In genomic region chr15:93882779-93883178, GRCh38 we compare ENCODE assay signal across 23 cellular contexts.
DNase-seq lines count a peak whose midpoint lies in the region; TF ChIP-seq lines count a peak whose summit lies in the region.
"Had no signal": no experiment of that assay in that cellular context is flagged by ENCODE, and none has a peak within 500 bp of the region (broad histone marks: within the 10 kb centered on the region; RNA-seq: fewer than 3 reads in every experiment).

No MANE protein-coding gene starts in this region.

- H3K27me3 ChIP-seq in BLaER1 = no peaks in the 10 kb centered on the region
- no peaks in the 10 kb centered on the region for H3K27me3 ChIP-seq in BLaER1 treated with 17β-estradiol and CSF1 and Interleukin-3, amounts not matched to agents 10 nM and 100 nM
- H3K27me3 ChIP-seq in endodermal cell (ENCODE audit: control insufficient read depth, insufficient read depth, low read length, poor library complexity, severe bottlenecking) = no peaks in the 10 kb centered on the region
- H3K27me3 ChIP-seq: BE2C had no signal

- H3K4me2 ChIP-seq in BLaER1 = peak overlapping the region; percentile 68
- H3K4me2 ChIP-seq in BLaER1 treated with 17β-estradiol and CSF1 and Interleukin-3, amounts not matched to agents 10 nM and 100 nM = peak overlapping the region; percentile 31 to 77 (median 62)

- peaks cover 7% of the 10 kb centered on the region; the same call in 1 of the 2 replicates for H3K9me3 ChIP-seq in BLaER1
- H3K9me3 ChIP-seq in BLaER1 treated with 17β-estradiol and CSF1 and Interleukin-3, amounts not matched to agents 10 nM and 100 nM (replicated peaks in 1 of 11) = peaks cover 0 to 11% (median 5%) of the 10 kb centered on the region in 11 experiments; a peak in 5 of 22 replicates
- no peaks in the 10 kb centered on the region for H3K9me3 ChIP-seq in endodermal cell (ENCODE audit: control insufficient read depth, low read length)
- H3K9me3 ChIP-seq: BE2C had no signal

- H3K36me3 ChIP-seq in BLaER1 = no peaks in the 10 kb centered on the region
- H3K36me3 ChIP-seq in BLaER1 treated with 17β-estradiol and CSF1 and Interleukin-3, amounts not matched to agents 10 nM and 100 nM = no peaks in the 10 kb centered on the region
- no peaks in the 10 kb centered on the region for H3K36me3 ChIP-seq in endodermal cell (ENCODE audit: control insufficient read depth, insufficient read depth, low read length)
- H3K36me3 ChIP-seq: BE2C had no signal

- H3K4me3 Mint-ChIP-seq in endodermal cell = no peak overlapping the region
- H3K4me3 Mint-ChIP-seq: CD14-positive monocyte; CD4-positive, alpha-beta memory T cell; CD4-positive, CD25-positive, alpha-beta regulatory T cell; CD8-positive, alpha-beta memory T cell had no signal

- WGBS in endodermal cell (ENCODE audit: insufficient coverage in 1 of 2, insufficient read length in 1 of 2), 2 experiments = 72 to 80% methylated on average over 2 to 3 of the region's 3 CpGs

- H4K20me1 ChIP-seq in BLaER1 = no peaks in the 10 kb centered on the region
- no peaks in the 10 kb centered on the region for H4K20me1 ChIP-seq in BLaER1 treated with 17β-estradiol and CSF1 and Interleukin-3, amounts not matched to agents 10 nM and 100 nM

- no peak for TF ChIP-seq CTCF in endodermal cell (conservative IDR thresholded peaks at IDR 0.05)

- peaks cover 17% of the 10 kb centered on the region for H3K4me1 ChIP-seq in BLaER1
- peaks cover 11 to 20% (median 17%) of the 10 kb centered on the region in 10 experiments for H3K4me1 ChIP-seq in BLaER1 treated with 17β-estradiol and CSF1 and Interleukin-3, amounts not matched to agents 10 nM and 100 nM
- H3K4me1 ChIP-seq in endodermal cell (ENCODE audit: control insufficient read depth, insufficient read depth, low read length) = peaks cover 4% of the 10 kb centered on the region

- no peak overlapping the region for H3K27ac Mint-ChIP-seq in endodermal cell
- H3K27ac Mint-ChIP-seq: CD14-positive monocyte; CD4-positive, alpha-beta memory T cell; CD4-positive, CD25-positive, alpha-beta regulatory T cell; CD8-positive, alpha-beta memory T cell had no signal

- peaks cover 20% of the 10 kb centered on the region for H3K4me1 Mint-ChIP-seq in endodermal cell
- H3K4me1 Mint-ChIP-seq: CD4-positive, alpha-beta memory T cell; CD4-positive, CD25-positive, alpha-beta regulatory T cell; CD8-positive, alpha-beta memory T cell had no signal

- H3K27me3 Mint-ChIP-seq in endodermal cell (ENCODE audit: insufficient read depth) = no peaks in the 10 kb centered on the region
- H3K27me3 Mint-ChIP-seq: CD4-positive, CD25-positive, alpha-beta regulatory T cell had no signal

- DNase-seq in endodermal cell = peak; percentile 55
- no peak for DNase-seq in nucleus accumbens (lab: John Stamatoyannopoulos, UW)
- no peak for DNase-seq in iPS-NIHi11 (ENCODE audit: low spot score)
- no peak for DNase-seq in cerebellar cortex (ENCODE audit: low spot score)
- DNase-seq: 8988T; ACHN; BE2C; C1 segment of cervical spinal cord; CD4-positive, alpha-beta memory T cell; CD4-positive, CD25-positive, alpha-beta regulatory T cell; CD8-positive, alpha-beta memory T cell; COR-L47; DMS 273 treated with DMSO at 0.1 percent for 48 hours; DMS153; DMS53; DMS79; DND-41; EL; GDM1 had no signal

- H3K27ac ChIP-seq in BLaER1 (peak overlapping the region; percentile 7; the same call in 1 of the 2 replicates), endodermal cell (ENCODE audit: low read depth, low read length) (no peak overlapping the region)
- H3K27ac ChIP-seq in BLaER1 treated with 17β-estradiol and CSF1 and Interleukin-3, amounts not matched to agents 10 nM and 100 nM = no peak overlapping the region

- H3K9ac ChIP-seq in BLaER1 = no peak overlapping the region
- no peak overlapping the region for H3K9ac ChIP-seq in BLaER1 treated with 17β-estradiol and CSF1 and Interleukin-3, amounts not matched to agents 10 nM and 100 nM
- H3K9ac ChIP-seq in endodermal cell (ENCODE audit: extremely low read depth, low read length, poor library complexity, severe bottlenecking) = no peak overlapping the region

- H3K4me3 ChIP-seq in BLaER1 (no peak overlapping the region), endodermal cell (ENCODE audit: low read length) (no peak overlapping the region)
- no peak overlapping the region for H3K4me3 ChIP-seq in BLaER1 treated with 17β-estradiol and CSF1 and Interleukin-3, amounts not matched to agents 10 nM and 100 nM
- H3K4me3 ChIP-seq: GM12878 had no signal

- no peaks in the 10 kb centered on the region for H3K9me3 Mint-ChIP-seq in endodermal cell

- no peaks in the 10 kb centered on the region for H3K36me3 Mint-ChIP-seq in endodermal cell (ENCODE audit: low read depth)
- H3K36me3 Mint-ChIP-seq: CD4-positive, alpha-beta memory T cell; CD4-positive, CD25-positive, alpha-beta regulatory T cell; CD8-positive, alpha-beta memory T cell had no signal
